In the genomic region with DNA sequence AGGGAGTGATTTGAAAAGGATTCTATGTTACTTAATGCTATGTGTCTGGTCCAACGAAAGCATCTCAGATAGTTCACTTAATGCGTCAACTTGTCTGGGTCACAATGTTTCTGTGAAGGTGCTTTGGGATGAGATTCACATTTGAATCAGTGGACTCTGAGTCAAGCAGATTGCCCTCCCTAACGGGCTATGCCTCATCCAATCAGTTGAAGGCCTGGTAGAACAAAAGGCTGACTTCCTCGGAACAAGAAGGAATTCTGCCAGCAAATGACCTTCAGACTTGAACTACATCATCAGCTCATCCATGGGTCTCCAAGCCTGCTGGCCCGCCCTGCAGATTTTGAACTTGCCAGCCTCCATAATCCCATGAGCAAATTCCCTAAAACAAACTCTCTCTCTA, we compare ENCODE assay signal across 24 cellular contexts. TPM values are rescaled to one million over a fixed set of nuclear protein-coding genes. Genes with fewer than 3 reads are reported as not detected.
DNase-seq lines count a peak whose midpoint lies in the region; ATAC-seq and TF ChIP-seq lines count a peak whose summit lies in the region.
"Had no signal": no experiment of that assay in that cellular context is flagged by ENCODE, and none has a peak within 500 bp of the region (broad histone marks: within the 10 kb centered on the region; RNA-seq: fewer than 3 reads in every experiment).

No MANE protein-coding gene starts in this region.

- H3K36me3 ChIP-seq in lung (ENCODE audit: control insufficient read depth in 2 of 2, insufficient read depth in 2 of 2, low read length in 2 of 2) (peaks cover 0 to 4% of the 10 kb centered on the region in 2 donors), thyroid gland (no peaks in the 10 kb centered on the region), mammary epithelial cell (ENCODE audit: insufficient read depth, low read length) (no peaks in the 10 kb centered on the region)
- H3K36me3 ChIP-seq: cardiac muscle cell, vagina, WERI-Rb-1 had no signal

- in situ Hi-C loops in SK-MEL-5 (cut with HindIII; ENCODE audit: low pct_unique_long_range_greater_than_20kb, low sequenced_read_pairs) (no loop called here), ACHN (cut with HindIII; ENCODE audit: low pct_ligation_motif_present, low pct_unique_long_range_greater_than_20kb, low sequenced_read_pairs) (no loop called here), mammary epithelial cell (cut with MboI; ENCODE audit: low sequenced_read_pairs in 2 of 2) (no loop called here)

- dilution Hi-C loops in mammary epithelial cell (cut with HindIII; ENCODE audit: low sequenced_read_pairs): no loop called here

- no TSS peak for BruUV-seq in mammary epithelial cell (replicated peaks; lab: Mats Ljungman, UMichigan)

- ATAC-seq in lung (ENCODE audit: insufficient read depth, low FRiP score): no peak
- ATAC-seq in GM21786 (IDR thresholded peaks at IDR 0.05; ENCODE audit: unreplicated experiment): no peak
- no peak for ATAC-seq in omental fat pad (ENCODE audit: low FRiP score)
- ATAC-seq: activated T-cell treated with anti-CD3 and anti-CD28 coated beads, Interleukin-2, amount 50 U/mL, for 72 hours had no signal

- H4K20me1 ChIP-seq in mammary epithelial cell (ENCODE audit: insufficient read depth, low read length): no peaks in the 10 kb centered on the region

- no peak overlapping the region for H3K4me2 ChIP-seq in mammary epithelial cell (ENCODE audit: insufficient read depth, low read depth, low read length)

- peak overlapping the region; percentile 63 to 77 for H3K27ac ChIP-seq in lung (ENCODE audit: low read depth in 1 of 2, low read length in 1 of 2)
- peak overlapping the region in 2 of 3 donors; percentile 30 to 53 for H3K27ac ChIP-seq in thyroid gland
- H3K27ac ChIP-seq in mammary epithelial cell (ENCODE audit: insufficient read depth, low read depth, low read length): no peak overlapping the region
- H3K27ac ChIP-seq: C4-2B, cardiac muscle cell, SK-N-MC, vagina, WERI-Rb-1 had no signal

- H3K79me2 ChIP-seq in mammary epithelial cell (ENCODE audit: insufficient read depth, low read length): peaks cover 90% of the 10 kb centered on the region

- TF ChIP-seq CTCF in fibroblast of mammary gland (conservative IDR thresholded peaks at IDR 0.05; ENCODE audit: control insufficient read depth, insufficient read depth, low read depth, low read length) (no peak), lung (IDR thresholded peaks at IDR 0.05; ENCODE audit: control extremely low read depth, extremely low read depth) (no peak), thyroid gland (IDR thresholded peaks at IDR 0.05) (no peak), mammary epithelial cell (conservative IDR thresholded peaks at IDR 0.05 in 1 of 2, IDR thresholded peaks at IDR 0.05 in 1 of 2; ENCODE audit: extremely low read depth in 1 of 2, insufficient read depth in 1 of 2, low read depth in 1 of 2, low read length in 2 of 2) (no peak), omental fat pad (IDR thresholded peaks at IDR 0.05) (no peak)

- no peak for TF ChIP-seq POLR2A in thyroid gland (IDR thresholded peaks at IDR 0.05)

- H2AFZ ChIP-seq in mammary epithelial cell (ENCODE audit: low read depth, low read length): no peak overlapping the region

- H3K9ac ChIP-seq in mammary epithelial cell (ENCODE audit: insufficient read depth, low read length): no peak overlapping the region

- intact Hi-C loops in thyroid gland (cut with DNase I): no loop called here
- intact Hi-C loops in mammary epithelial cell (cut with micrococcal nuclease): no loop called here

- H3K4me1 ChIP-seq in lung (ENCODE audit: control insufficient read depth in 2 of 2, insufficient read depth in 2 of 2, low read length in 2 of 2) (peaks cover 11 to 34% of the 10 kb centered on the region in 2 donors), thyroid gland (peaks cover 0 to 6% of the 10 kb centered on the region in 2 donors), mammary epithelial cell (ENCODE audit: insufficient read depth, low read length) (no peaks in the 10 kb centered on the region)

- H3K27me3 ChIP-seq in lung (ENCODE audit: control insufficient read depth, insufficient read depth): no peaks in the 10 kb centered on the region
- no peaks in the 10 kb centered on the region for H3K27me3 ChIP-seq in thyroid gland
- no peaks in the 10 kb centered on the region for H3K27me3 ChIP-seq in mammary epithelial cell (ENCODE audit: insufficient read depth, low read length)
- H3K27me3 ChIP-seq: cardiac muscle cell, vagina had no signal

- 64 to 72% methylated on average over 5 of the region's 5 CpGs for WGBS in lung, 2 donors
- 74% methylated on average over 5 of the region's 5 CpGs for WGBS in thyroid gland, 2 donors
- 95% methylated on average over 5 of the region's 5 CpGs for WGBS in mammary epithelial cell (ENCODE audit: low coverage, missing lambda C conversion rate)

- peak; percentile 9 for DNase-seq in SK-MEL-5 (ENCODE audit: low read depth, low spot score)
- DNase-seq in fibroblast of mammary gland (ENCODE audit: low read depth): peak; percentile 82
- DNase-seq in lung (ENCODE audit: low spot score): no peak
- no peak for DNase-seq in thyroid gland
- DNase-seq in ACHN: no peak
- no peak for DNase-seq in mammary epithelial cell
- no peak for DNase-seq in omental fat pad (ENCODE audit: low spot score)
- DNase-seq: activated CD4-positive, alpha-beta T cell treated with anti-CD3 and anti-CD28 coated beads, Interleukin-2, amount 10 ng/mL, durations not matched to agents 7 days and 5 days; activated naive CD4-positive, alpha-beta T cell treated with anti-CD3 and anti-CD28 coated beads, Interleukin-2, amount 10 ng/mL, durations not matched to agents 7 days and 5 days; activated T-cell treated with anti-CD3 and anti-CD28 coated beads, Interleukin-2, amount 50 U/mL, for 72 hours; Calu3; dorsolateral prefrontal cortex; H9; NCI-H1048; NCI-H1930; substantia nigra; WERI-Rb-1 had no signal

- H3K4me3 ChIP-seq in fibroblast of mammary gland (ENCODE audit: control insufficient read depth, low read depth, low read length): no peak overlapping the region
- H3K4me3 ChIP-seq in lung: no peak overlapping the region
- no peak overlapping the region for H3K4me3 ChIP-seq in thyroid gland (replicated peaks in 1 of 3)
- H3K4me3 ChIP-seq in mammary epithelial cell (replicated peaks in 1 of 3; ENCODE audit: insufficient read depth in 1 of 3, low read depth in 2 of 3, low read length in 3 of 3): no peak overlapping the region
- H3K4me3 ChIP-seq: cardiac muscle cell, dorsolateral prefrontal cortex, SK-N-MC, skin epidermis, vagina had no signal

- CTCF ChIA-PET in mammary epithelial cell (lab: Charles Lee; ENCODE audit: low non-redundant PET): no interaction called here

- H3K9me3 ChIP-seq in lung (ENCODE audit: control insufficient read depth in 2 of 2, insufficient read depth in 1 of 2, low read length in 1 of 2): peaks cover 0 to 3% of the 10 kb centered on the region in 2 donors
- no peaks in the 10 kb centered on the region for H3K9me3 ChIP-seq in thyroid gland
- H3K9me3 ChIP-seq in mammary epithelial cell (replicated peaks; ENCODE audit: insufficient read depth, low read length): peaks cover 3% of the 10 kb centered on the region
- H3K9me3 ChIP-seq: vagina had no signal

RNA-seq across cellular contexts. Expression of gene EMP2, which starts 15.2 kb away (rescaled TPM):
- total RNA-seq in SK-MEL-5 (2014; rRNA removed; shearing (Covaris generic)): 59.9 and 61.6 TPM in 2 replicates
- 41.9 and 57.0 TPM in 2 replicates for polyA plus RNA-seq in SK-MEL-5 (2015; cell fraction: cytosol; rRNA removed)
- 12.5 and 21.0 TPM in 2 replicates for polyA plus RNA-seq in SK-MEL-5 (2015; cell fraction: nucleus; rRNA removed)
- total RNA-seq in lung (100 to 1,000 TPM; 124 to 286 TPM), thyroid gland (10 to 100 TPM; 17.9 to 37.5 (median 23.1) TPM), mammary epithelial cell (10 to 100 TPM; 18.8 to 33.3 TPM), omental fat pad (10 to 100 TPM; 36.7 to 80.4 (median 50.1) TPM)
- polyA plus RNA-seq in lung (100 to 1,000 TPM in 1 of 2 donors, 10 to 100 TPM in 1; 74.3 to 110 TPM), mammary epithelial cell (66.0 TPM)
- 42.4 TPM for polyA minus RNA-seq in mammary epithelial cell
- total RNA-seq: activated CD4-positive, alpha-beta T cell treated with anti-CD3 and anti-CD28 coated beads, Interleukin-2, amount 10 ng/mL, durations not matched to agents 7 days and 5 days; T-helper 2 cell treated with Interferon-gamma antibody and Interleukin-4, amounts not matched to agents 100 ng/mL and 5 ng/mL, for 36 hours had no signal

Comparison
In these comparisons a context has a peak if more than half of its experiments do, and no peak if none do; other contexts are left out.
1. DNase-seq: peak in SK-MEL-5 (single experiment) and fibroblast of mammary gland (single experiment); none in lung (single experiment), thyroid gland (0 of 2), ACHN (single experiment), mammary epithelial cell (single experiment) and omental fat pad (single experiment).